13 cellular contexts compared by ENCODE assay signal in genomic region chr12:70722584-70723343, GRCh38.
DNase-seq lines count a peak whose midpoint lies in the region; ATAC-seq and TF ChIP-seq lines count a peak whose summit lies in the region.
"Had no signal": no experiment of that assay in that cellular context is flagged by ENCODE, and none has a peak within 500 bp of the region (broad histone marks: within the 10 kb centered on the region; RNA-seq: fewer than 3 reads in every experiment).

No MANE protein-coding gene starts in this region.

- H3K9me3 ChIP-seq in T-helper 17 cell (ENCODE audit: control insufficient read depth, low read length, poor library complexity, severe bottlenecking) (peaks cover 4% of the 10 kb centered on the region), heart right ventricle (no peaks in the 10 kb centered on the region), stomach (no peaks in the 10 kb centered on the region)

- no peak for TF ChIP-seq POLR2A in stomach (IDR thresholded peaks at IDR 0.05)

- H3K36me3 ChIP-seq in heart right ventricle: no peaks in the 10 kb centered on the region
- H3K36me3 ChIP-seq in stomach: no peaks in the 10 kb centered on the region

- H3K27me3 Mint-ChIP-seq in activated CD4-positive, alpha-beta T cell treated with anti-CD3 and anti-CD28 coated beads, Interleukin-2, amount 10 ng/mL, durations not matched to agents 24 days and 14 days: peaks cover 7% of the 10 kb centered on the region
- H3K27me3 Mint-ChIP-seq in T-helper 17 cell: peaks cover 4% of the 10 kb centered on the region

- H3K4me1 ChIP-seq in heart right ventricle: peaks cover 0 to 61% (median 25%) of the 10 kb centered on the region in 9 donors
- H3K4me1 ChIP-seq in stomach: peaks cover 0 to 10% (median 0%) of the 10 kb centered on the region in 4 donors

- TF ChIP-seq CTCF in heart right ventricle (IDR thresholded peaks at IDR 0.05) (no peak), stomach (IDR thresholded peaks at IDR 0.05) (no peak)

- WGBS in heart right ventricle, 2 donors: 45 to 61% methylated on average over 6 of the region's 6 CpGs
- WGBS in stomach, 5 donors: 54 to 72% (median 61%) methylated on average over 6 of the region's 6 CpGs

- H3K27me3 ChIP-seq in heart right ventricle: no peaks in the 10 kb centered on the region
- peaks cover 0 to 8% (median 0%) of the 10 kb centered on the region in 3 donors for H3K27me3 ChIP-seq in stomach

- H3K27ac ChIP-seq in heart right ventricle: peak overlapping the region; percentile 41 to 77 (median 68)
- peak overlapping the region in 4 of 5 donors; percentile 3 to 14 (median 10) for H3K27ac ChIP-seq in stomach

- no peaks in the 10 kb centered on the region for H3K36me3 Mint-ChIP-seq in activated CD4-positive, alpha-beta T cell treated with anti-CD3 and anti-CD28 coated beads, Interleukin-2, amount 10 ng/mL, durations not matched to agents 24 days and 14 days (ENCODE audit: low read depth)
- no peaks in the 10 kb centered on the region for H3K36me3 Mint-ChIP-seq in T-helper 17 cell (ENCODE audit: low read depth)
- H3K36me3 Mint-ChIP-seq: T-cell had no signal

- no peak for TF ChIP-seq EP300 in stomach (IDR thresholded peaks at IDR 0.05)

- no peaks in the 10 kb centered on the region for H3K9me3 Mint-ChIP-seq in activated CD4-positive, alpha-beta T cell treated with anti-CD3 and anti-CD28 coated beads, Interleukin-2, amount 10 ng/mL, durations not matched to agents 24 days and 14 days
- H3K9me3 Mint-ChIP-seq: T-cell had no signal

- H3K27ac Mint-ChIP-seq in activated CD4-positive, alpha-beta T cell treated with anti-CD3 and anti-CD28 coated beads, Interleukin-2, amount 10 ng/mL, durations not matched to agents 24 days and 14 days: no peak overlapping the region
- H3K27ac Mint-ChIP-seq in T-helper 17 cell: peak overlapping the region; percentile 4
- H3K27ac Mint-ChIP-seq: T-cell had no signal

- H3K4me3 Mint-ChIP-seq in activated CD4-positive, alpha-beta T cell treated with anti-CD3 and anti-CD28 coated beads, Interleukin-2, amount 10 ng/mL, durations not matched to agents 24 days and 14 days: no peak overlapping the region
- H3K4me3 Mint-ChIP-seq in T-helper 17 cell: peak overlapping the region; percentile 9
- H3K4me3 Mint-ChIP-seq: T-cell had no signal

- DNase-seq in activated CD4-positive, alpha-beta T cell treated with anti-CD3 and anti-CD28 coated beads, Interleukin-2, amount 10 ng/mL, durations not matched to agents 24 days and 14 days: peak; percentile 65
- DNase-seq in activated CD4-positive, alpha-beta T cell treated with anti-CD3 and anti-CD28 coated beads for 48 hours: no peak
- DNase-seq in T-helper 17 cell: no peak
- peak in 1 of 2 donors; percentile 60 for DNase-seq in heart right ventricle
- no peak for DNase-seq in stomach
- DNase-seq in MV-4-11 (lab: John Stamatoyannopoulos, UW): no peak
- no peak for DNase-seq in sciatic nerve (ENCODE audit: low spot score)
- no peak for DNase-seq in DMS79 treated with DMSO at 0.1 percent for 48 hours (lab: John Stamatoyannopoulos, UW)
- DNase-seq: anterior cingulate cortex, left cardiac atrium, NCI-H82, T-cell, trophoblast cell had no signal

- peak overlapping the region in 1 of 10 donors; percentile 5 for H3K4me3 ChIP-seq in heart right ventricle
- no peak overlapping the region for H3K4me3 ChIP-seq in stomach

- ATAC-seq in T-helper 17 cell (peak; percentile 47), heart right ventricle (peak; percentile 50 to 71 (median 61)), sciatic nerve (no peak)

- intact Hi-C loops in activated CD4-positive, alpha-beta T cell treated with anti-CD3 and anti-CD28 coated beads, Interleukin-2, amount 10 ng/mL, durations not matched to agents 24 days and 14 days (cut with micrococcal nuclease): loop anchor here (5.0 kb wide), 1 partner anchor 820 kb away; no protein-coding TSS in a partner anchor
- intact Hi-C loops in heart right ventricle (cut with DNase I): loop anchor here in 5 of 10 donors (1.0 to 10.0 kb wide), 9 partner anchors 75 to 838 kb away; partner anchors contain the start of genes CNOT2 (in 2 of the 5) and KCNMB4 (in 1 of the 5)
- intact Hi-C loops in stomach (cut with DNase I; ENCODE audit: low total_unique reads): loop anchor here (5.0 kb wide), 1 partner anchor 130 kb away; no protein-coding TSS in a partner anchor
- intact Hi-C loops in sciatic nerve (cut with DNase I): loop anchor here (10.0 kb wide), 1 partner anchor 128 kb away; no protein-coding TSS in a partner anchor

- peaks cover 6% of the 10 kb centered on the region for H3K4me1 Mint-ChIP-seq in activated CD4-positive, alpha-beta T cell treated with anti-CD3 and anti-CD28 coated beads, Interleukin-2, amount 10 ng/mL, durations not matched to agents 24 days and 14 days
- H3K4me1 Mint-ChIP-seq in T-helper 17 cell: peaks cover 10% of the 10 kb centered on the region
